In the genomic region with DNA sequence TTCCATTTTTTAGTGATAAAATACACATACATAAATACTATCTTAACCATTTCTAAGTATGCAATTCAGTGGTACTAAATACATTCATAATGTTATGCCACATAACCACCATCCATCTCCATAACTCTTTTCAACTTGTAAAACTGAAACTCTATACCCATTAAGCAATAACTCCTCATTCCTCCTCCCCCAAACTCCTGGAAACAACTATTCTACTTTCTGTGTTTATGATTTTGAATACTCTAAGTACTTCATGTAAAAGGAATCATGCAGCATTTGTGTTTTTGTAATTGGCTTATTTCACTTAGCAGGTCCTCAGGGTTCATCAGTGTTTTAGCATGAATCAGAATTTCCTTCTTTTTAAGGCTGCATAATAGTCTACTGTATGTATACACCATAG, we compare ENCODE assay signal across 2 cellular contexts.
TF ChIP-seq lines count a peak whose summit lies in the region.

No MANE protein-coding gene starts in this region.

TF ChIP-seq in A549, 52 proteins besides CTCF, POLR2A, EP300 and RAD21:
- TF ChIP-seq CEBPB (IDR thresholded peaks at IDR 0.05), result peak in 1 of 2 experiments; percentile 53; a peak in 1 of 4 replicates
- TF ChIP-seq, protein P1, sequence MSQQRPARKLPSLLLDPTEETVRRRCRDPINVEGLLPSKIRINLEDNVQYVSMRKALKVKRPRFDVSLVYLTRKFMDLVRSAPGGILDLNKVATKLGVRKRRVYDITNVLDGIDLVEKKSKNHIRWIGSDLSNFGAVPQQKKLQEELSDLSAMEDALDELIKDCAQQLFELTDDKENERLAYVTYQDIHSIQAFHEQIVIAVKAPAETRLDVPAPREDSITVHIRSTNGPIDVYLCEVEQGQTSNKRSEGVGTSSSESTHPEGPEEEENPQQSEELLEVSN (IDR thresholded peaks at IDR 0.05; ENCODE audit: borderline replicate concordance, low read depth), result no peak
- TF ChIP-seq, protein P2, sequence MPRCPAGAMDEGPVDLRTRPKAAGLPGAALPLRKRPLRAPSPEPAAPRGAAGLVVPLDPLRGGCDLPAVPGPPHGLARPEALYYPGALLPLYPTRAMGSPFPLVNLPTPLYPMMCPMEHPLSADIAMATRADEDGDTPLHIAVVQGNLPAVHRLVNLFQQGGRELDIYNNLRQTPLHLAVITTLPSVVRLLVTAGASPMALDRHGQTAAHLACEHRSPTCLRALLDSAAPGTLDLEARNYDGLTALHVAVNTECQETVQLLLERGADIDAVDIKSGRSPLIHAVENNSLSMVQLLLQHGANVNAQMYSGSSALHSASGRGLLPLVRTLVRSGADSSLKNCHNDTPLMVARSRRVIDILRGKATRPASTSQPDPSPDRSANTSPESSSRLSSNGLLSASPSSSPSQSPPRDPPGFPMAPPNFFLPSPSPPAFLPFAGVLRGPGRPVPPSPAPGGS (IDR thresholded peaks at IDR 0.05), result no peak
- no peak for TF ChIP-seq MYC (IDR thresholded peaks at IDR 0.05; ENCODE audit: borderline replicate concordance, low read length)
- TF ChIP-seq MAZ (IDR thresholded peaks at IDR 0.05; ENCODE audit: borderline replicate concordance, low read depth, low read length), result no peak

TF ChIP-seq in HEK293, 187 proteins besides CTCF, POLR2A, EP300 and RAD21 (continues in another document):
- TF ChIP-seq ZBTB17 (tag by site-specific recombination; IDR thresholded peaks at IDR 0.05), result peak; percentile 75
- TF ChIP-seq, protein P3, sequence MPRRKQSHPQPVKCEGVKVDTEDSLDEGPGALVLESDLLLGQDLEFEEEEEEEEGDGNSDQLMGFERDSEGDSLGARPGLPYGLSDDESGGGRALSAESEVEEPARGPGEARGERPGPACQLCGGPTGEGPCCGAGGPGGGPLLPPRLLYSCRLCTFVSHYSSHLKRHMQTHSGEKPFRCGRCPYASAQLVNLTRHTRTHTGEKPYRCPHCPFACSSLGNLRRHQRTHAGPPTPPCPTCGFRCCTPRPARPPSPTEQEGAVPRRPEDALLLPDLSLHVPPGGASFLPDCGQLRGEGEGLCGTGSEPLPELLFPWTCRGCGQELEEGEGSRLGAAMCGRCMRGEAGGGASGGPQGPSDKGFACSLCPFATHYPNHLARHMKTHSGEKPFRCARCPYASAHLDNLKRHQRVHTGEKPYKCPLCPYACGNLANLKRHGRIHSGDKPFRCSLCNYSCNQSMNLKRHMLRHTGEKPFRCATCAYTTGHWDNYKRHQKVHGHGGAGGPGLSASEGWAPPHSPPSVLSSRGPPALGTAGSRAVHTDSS (tag by site-specific recombination; IDR thresholded peaks at IDR 0.05), result no peak
- TF ChIP-seq HOXC10 (CRISPR knock-in tag; IDR thresholded peaks at IDR 0.05), result no peak
- TF ChIP-seq ZNF2 (tag by site-specific recombination; IDR thresholded peaks at IDR 0.05), result 0 out of 2 replicates have a peak, but pooled peaks have one; percentile 56
- TF ChIP-seq ZNF548 (tag by site-specific recombination; IDR thresholded peaks at IDR 0.05), result no peak
- peak; percentile 72 for TF ChIP-seq WT1 (tag by site-specific recombination; IDR thresholded peaks at IDR 0.05)
- TF ChIP-seq ZNF24 (tag by site-specific recombination; IDR thresholded peaks at IDR 0.05), result no peak
- no peak for TF ChIP-seq ZNF433 (tag by site-specific recombination; IDR thresholded peaks at IDR 0.05; ENCODE audit: low read depth)
- no peak for TF ChIP-seq ZNF133 (tag by site-specific recombination; IDR thresholded peaks at IDR 0.05)
- TF ChIP-seq, protein P4, sequence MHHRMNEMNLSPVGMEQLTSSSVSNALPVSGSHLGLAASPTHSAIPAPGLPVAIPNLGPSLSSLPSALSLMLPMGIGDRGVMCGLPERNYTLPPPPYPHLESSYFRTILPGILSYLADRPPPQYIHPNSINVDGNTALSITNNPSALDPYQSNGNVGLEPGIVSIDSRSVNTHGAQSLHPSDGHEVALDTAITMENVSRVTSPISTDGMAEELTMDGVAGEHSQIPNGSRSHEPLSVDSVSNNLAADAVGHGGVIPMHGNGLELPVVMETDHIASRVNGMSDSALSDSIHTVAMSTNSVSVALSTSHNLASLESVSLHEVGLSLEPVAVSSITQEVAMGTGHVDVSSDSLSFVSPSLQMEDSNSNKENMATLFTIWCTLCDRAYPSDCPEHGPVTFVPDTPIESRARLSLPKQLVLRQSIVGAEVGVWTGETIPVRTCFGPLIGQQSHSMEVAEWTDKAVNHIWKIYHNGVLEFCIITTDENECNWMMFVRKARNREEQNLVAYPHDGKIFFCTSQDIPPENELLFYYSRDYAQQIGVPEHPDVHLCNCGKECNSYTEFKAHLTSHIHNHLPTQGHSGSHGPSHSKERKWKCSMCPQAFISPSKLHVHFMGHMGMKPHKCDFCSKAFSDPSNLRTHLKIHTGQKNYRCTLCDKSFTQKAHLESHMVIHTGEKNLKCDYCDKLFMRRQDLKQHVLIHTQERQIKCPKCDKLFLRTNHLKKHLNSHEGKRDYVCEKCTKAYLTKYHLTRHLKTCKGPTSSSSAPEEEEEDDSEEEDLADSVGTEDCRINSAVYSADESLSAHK (tag by site-specific recombination; IDR thresholded peaks at IDR 0.05), result peak; percentile 90
- no peak for TF ChIP-seq ZNF777 (tag by site-specific recombination; IDR thresholded peaks at IDR 0.05; ENCODE audit: borderline replicate concordance)
- no peak for TF ChIP-seq ZNF837 (tag by site-specific recombination; IDR thresholded peaks at IDR 0.05)
- TF ChIP-seq, protein P5, sequence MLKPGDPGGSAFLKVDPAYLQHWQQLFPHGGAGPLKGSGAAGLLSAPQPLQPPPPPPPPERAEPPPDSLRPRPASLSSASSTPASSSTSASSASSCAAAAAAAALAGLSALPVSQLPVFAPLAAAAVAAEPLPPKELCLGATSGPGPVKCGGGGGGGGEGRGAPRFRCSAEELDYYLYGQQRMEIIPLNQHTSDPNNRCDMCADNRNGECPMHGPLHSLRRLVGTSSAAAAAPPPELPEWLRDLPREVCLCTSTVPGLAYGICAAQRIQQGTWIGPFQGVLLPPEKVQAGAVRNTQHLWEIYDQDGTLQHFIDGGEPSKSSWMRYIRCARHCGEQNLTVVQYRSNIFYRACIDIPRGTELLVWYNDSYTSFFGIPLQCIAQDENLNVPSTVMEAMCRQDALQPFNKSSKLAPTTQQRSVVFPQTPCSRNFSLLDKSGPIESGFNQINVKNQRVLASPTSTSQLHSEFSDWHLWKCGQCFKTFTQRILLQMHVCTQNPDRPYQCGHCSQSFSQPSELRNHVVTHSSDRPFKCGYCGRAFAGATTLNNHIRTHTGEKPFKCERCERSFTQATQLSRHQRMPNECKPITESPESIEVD (tag by site-specific recombination; IDR thresholded peaks at IDR 0.05), result peak; percentile 94
- peak; percentile 29; the same call in 1 of the 2 replicates for TF ChIP-seq MZF1 (tag by site-specific recombination; IDR thresholded peaks at IDR 0.05; ENCODE audit: borderline replicate concordance)
- no peak for TF ChIP-seq ZNF626 (tag by site-specific recombination; IDR thresholded peaks at IDR 0.05)
- no peak for TF ChIP-seq ZNF670 (tag by site-specific recombination; IDR thresholded peaks at IDR 0.05; ENCODE audit: low read depth)
- no peak for TF ChIP-seq ZNF404 (tag by site-specific recombination; IDR thresholded peaks at IDR 0.05)
- no peak for TF ChIP-seq HOXA7 (CRISPR knock-in tag; IDR thresholded peaks at IDR 0.05; ENCODE audit: borderline replicate concordance)
- peak; percentile 54; the same call in 1 of the 2 replicates for TF ChIP-seq ZNF843 (tag by site-specific recombination; IDR thresholded peaks at IDR 0.05)
- TF ChIP-seq ZNF175 (tag by site-specific recombination; IDR thresholded peaks at IDR 0.05), result no peak
- no peak for TF ChIP-seq GFI1B (tag by site-specific recombination; IDR thresholded peaks at IDR 0.05)
- no peak for TF ChIP-seq KLF9 (tag by site-specific recombination; IDR thresholded peaks at IDR 0.05; ENCODE audit: low read depth)
- peak; percentile 66; the same call in 1 of the 2 replicates for TF ChIP-seq ZNF600 (tag by site-specific recombination; IDR thresholded peaks at IDR 0.05)
- TF ChIP-seq ZFP69B (tag by site-specific recombination; IDR thresholded peaks at IDR 0.05), result no peak
- no peak for TF ChIP-seq ZNF610 (tag by site-specific recombination; IDR thresholded peaks at IDR 0.05; ENCODE audit: borderline replicate concordance)
- no peak for TF ChIP-seq MYNN (tag by site-specific recombination; IDR thresholded peaks at IDR 0.05; ENCODE audit: borderline replicate concordance)
- no peak for TF ChIP-seq REPIN1 (tag by site-specific recombination; IDR thresholded peaks at IDR 0.05; ENCODE audit: low read depth)
- TF ChIP-seq ZEB2 (tag by site-specific recombination; IDR thresholded peaks at IDR 0.05), result peak; percentile 58; the same call in 1 of the 2 replicates
- TF ChIP-seq ZNF555 (tag by site-specific recombination; conservative IDR thresholded peaks at IDR 0.05), result no peak
- no peak for TF ChIP-seq MEIS1 (CRISPR knock-in tag; IDR thresholded peaks at IDR 0.05; ENCODE audit: borderline replicate concordance)
- TF ChIP-seq, protein P6, sequence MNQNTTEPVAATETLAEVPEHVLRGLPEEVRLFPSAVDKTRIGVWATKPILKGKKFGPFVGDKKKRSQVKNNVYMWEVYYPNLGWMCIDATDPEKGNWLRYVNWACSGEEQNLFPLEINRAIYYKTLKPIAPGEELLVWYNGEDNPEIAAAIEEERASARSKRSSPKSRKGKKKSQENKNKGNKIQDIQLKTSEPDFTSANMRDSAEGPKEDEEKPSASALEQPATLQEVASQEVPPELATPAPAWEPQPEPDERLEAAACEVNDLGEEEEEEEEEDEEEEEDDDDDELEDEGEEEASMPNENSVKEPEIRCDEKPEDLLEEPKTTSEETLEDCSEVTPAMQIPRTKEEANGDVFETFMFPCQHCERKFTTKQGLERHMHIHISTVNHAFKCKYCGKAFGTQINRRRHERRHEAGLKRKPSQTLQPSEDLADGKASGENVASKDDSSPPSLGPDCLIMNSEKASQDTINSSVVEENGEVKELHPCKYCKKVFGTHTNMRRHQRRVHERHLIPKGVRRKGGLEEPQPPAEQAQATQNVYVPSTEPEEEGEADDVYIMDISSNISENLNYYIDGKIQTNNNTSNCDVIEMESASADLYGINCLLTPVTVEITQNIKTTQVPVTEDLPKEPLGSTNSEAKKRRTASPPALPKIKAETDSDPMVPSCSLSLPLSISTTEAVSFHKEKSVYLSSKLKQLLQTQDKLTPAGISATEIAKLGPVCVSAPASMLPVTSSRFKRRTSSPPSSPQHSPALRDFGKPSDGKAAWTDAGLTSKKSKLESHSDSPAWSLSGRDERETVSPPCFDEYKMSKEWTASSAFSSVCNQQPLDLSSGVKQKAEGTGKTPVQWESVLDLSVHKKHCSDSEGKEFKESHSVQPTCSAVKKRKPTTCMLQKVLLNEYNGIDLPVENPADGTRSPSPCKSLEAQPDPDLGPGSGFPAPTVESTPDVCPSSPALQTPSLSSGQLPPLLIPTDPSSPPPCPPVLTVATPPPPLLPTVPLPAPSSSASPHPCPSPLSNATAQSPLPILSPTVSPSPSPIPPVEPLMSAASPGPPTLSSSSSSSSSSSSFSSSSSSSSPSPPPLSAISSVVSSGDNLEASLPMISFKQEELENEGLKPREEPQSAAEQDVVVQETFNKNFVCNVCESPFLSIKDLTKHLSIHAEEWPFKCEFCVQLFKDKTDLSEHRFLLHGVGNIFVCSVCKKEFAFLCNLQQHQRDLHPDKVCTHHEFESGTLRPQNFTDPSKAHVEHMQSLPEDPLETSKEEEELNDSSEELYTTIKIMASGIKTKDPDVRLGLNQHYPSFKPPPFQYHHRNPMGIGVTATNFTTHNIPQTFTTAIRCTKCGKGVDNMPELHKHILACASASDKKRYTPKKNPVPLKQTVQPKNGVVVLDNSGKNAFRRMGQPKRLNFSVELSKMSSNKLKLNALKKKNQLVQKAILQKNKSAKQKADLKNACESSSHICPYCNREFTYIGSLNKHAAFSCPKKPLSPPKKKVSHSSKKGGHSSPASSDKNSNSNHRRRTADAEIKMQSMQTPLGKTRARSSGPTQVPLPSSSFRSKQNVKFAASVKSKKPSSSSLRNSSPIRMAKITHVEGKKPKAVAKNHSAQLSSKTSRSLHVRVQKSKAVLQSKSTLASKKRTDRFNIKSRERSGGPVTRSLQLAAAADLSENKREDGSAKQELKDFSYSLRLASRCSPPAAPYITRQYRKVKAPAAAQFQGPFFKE (tag by site-specific recombination; IDR thresholded peaks at IDR 0.05; ENCODE audit: borderline replicate concordance), result no peak
- TF ChIP-seq ZNF157 (tag by site-specific recombination; IDR thresholded peaks at IDR 0.05), result no peak
- TF ChIP-seq, protein P7, sequence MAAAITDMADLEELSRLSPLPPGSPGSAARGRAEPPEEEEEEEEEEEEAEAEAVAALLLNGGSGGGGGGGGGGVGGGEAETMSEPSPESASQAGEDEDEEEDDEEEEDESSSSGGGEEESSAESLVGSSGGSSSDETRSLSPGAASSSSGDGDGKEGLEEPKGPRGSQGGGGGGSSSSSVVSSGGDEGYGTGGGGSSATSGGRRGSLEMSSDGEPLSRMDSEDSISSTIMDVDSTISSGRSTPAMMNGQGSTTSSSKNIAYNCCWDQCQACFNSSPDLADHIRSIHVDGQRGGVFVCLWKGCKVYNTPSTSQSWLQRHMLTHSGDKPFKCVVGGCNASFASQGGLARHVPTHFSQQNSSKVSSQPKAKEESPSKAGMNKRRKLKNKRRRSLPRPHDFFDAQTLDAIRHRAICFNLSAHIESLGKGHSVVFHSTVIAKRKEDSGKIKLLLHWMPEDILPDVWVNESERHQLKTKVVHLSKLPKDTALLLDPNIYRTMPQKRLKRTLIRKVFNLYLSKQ (tag by site-specific recombination; IDR thresholded peaks at IDR 0.05; ENCODE audit: borderline replicate concordance), result no peak
- TF ChIP-seq, protein P8, sequence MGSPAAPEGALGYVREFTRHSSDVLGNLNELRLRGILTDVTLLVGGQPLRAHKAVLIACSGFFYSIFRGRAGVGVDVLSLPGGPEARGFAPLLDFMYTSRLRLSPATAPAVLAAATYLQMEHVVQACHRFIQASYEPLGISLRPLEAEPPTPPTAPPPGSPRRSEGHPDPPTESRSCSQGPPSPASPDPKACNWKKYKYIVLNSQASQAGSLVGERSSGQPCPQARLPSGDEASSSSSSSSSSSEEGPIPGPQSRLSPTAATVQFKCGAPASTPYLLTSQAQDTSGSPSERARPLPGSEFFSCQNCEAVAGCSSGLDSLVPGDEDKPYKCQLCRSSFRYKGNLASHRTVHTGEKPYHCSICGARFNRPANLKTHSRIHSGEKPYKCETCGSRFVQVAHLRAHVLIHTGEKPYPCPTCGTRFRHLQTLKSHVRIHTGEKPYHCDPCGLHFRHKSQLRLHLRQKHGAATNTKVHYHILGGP (tag by site-specific recombination; IDR thresholded peaks at IDR 0.05), result peak; percentile 38; the same call in 1 of the 2 replicates
